1 cellular context compared by ENCODE assay signal in the genomic region with DNA sequence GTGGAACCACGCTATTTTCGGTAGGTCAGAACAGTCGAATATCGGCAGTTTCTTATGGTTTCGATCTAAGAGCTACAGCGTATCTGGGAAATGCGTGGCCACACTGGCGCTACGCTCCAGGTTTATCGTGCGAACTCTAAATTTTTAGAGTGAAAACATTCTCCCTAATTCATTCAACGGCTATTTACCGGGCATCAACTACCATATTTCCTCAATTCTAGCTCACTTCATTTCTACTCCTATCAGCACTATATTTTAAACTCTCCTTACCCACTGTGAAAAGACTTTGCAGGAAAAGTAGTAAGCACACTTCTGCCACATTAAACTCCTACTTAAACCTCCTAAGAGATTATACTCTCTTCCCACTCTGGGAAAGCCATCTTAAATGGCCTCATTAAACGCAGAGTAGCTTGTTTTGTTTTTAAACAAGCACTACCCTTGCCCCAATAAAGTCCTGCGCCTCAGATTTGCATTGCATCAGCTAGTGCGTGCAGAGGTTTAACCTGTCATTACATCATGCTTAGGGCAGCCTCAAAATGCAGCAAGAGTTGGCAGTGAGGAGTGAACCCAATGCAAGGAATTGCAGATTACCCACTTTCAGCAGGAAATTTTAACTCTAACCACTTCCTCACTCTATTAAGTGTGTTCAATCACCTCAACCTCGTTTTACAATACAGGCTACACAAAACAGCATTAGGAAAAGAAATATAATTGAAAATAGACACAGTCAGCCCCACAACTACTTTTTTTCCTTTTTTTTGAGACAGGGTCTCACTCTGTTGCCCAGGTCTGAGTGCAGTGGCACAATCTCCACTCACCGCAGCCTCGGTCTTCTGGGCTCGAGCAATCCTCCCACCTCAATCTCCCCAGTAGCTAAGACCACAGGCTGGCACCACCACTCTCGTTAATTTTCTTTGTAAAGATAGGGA.
TF ChIP-seq lines count a peak whose summit lies in the region.

No MANE protein-coding gene starts in this region.

TF ChIP-seq in HepG2, 621 proteins besides CTCF, POLR2A, EP300 and RAD21 (continued from another document and continues in another):
- TF ChIP-seq ARID2 (CRISPR knock-in tag; IDR thresholded peaks at IDR 0.05; ENCODE audit: borderline replicate concordance) (peak; percentile 49; the same call in 1 of the 2 replicates), ZNF672 (CRISPR knock-in tag; IDR thresholded peaks at IDR 0.05) (no peak), MTA3 (CRISPR knock-in tag; IDR thresholded peaks at IDR 0.05) (no peak), TGIF2 (CRISPR knock-in tag; IDR thresholded peaks at IDR 0.05) (0 out of 2 replicates have a peak, but pooled peaks have one; percentile 70), ZNF382 (CRISPR knock-in tag; IDR thresholded peaks at IDR 0.05; ENCODE audit: borderline replicate concordance) (no peak), NAIF1 (CRISPR knock-in tag; IDR thresholded peaks at IDR 0.05; ENCODE audit: borderline replicate concordance) (no peak), ZNF550 (CRISPR knock-in tag; IDR thresholded peaks at IDR 0.05; ENCODE audit: borderline replicate concordance) (no peak), SATB2 (CRISPR knock-in tag; IDR thresholded peaks at IDR 0.05) (no peak), ZNF567 (CRISPR knock-in tag; IDR thresholded peaks at IDR 0.05; ENCODE audit: borderline replicate concordance) (no peak), NFRKB (IDR thresholded peaks at IDR 0.05) (no peak), ZNF468 (CRISPR knock-in tag; IDR thresholded peaks at IDR 0.05) (no peak), RXRA (CRISPR knock-in tag; IDR thresholded peaks at IDR 0.05) (no peak; the same call in 1 of the 2 replicates), RBM39 (IDR thresholded peaks at IDR 0.05; ENCODE audit: low read depth, low read length, poor library complexity, severe bottlenecking) (no peak), TBX2 (CRISPR knock-in tag; IDR thresholded peaks at IDR 0.05; ENCODE audit: borderline replicate concordance) (0 out of 2 replicates have a peak, but pooled peaks have one; percentile 4), ZBTB21 (CRISPR knock-in tag; IDR thresholded peaks at IDR 0.05) (peak; percentile 36; the same call in 1 of the 2 replicates), RBM22 (optimal IDR thresholded peaks at IDR 0.05; ENCODE audit: low read length) (peak; percentile 78), ZIK1 (CRISPR knock-in tag; IDR thresholded peaks at IDR 0.05; ENCODE audit: borderline replicate concordance, low read depth) (no peak), ZKSCAN8 (CRISPR knock-in tag; IDR thresholded peaks at IDR 0.05; ENCODE audit: borderline replicate concordance) (no peak), ZNF101 (CRISPR knock-in tag; IDR thresholded peaks at IDR 0.05; ENCODE audit: borderline replicate concordance, low read depth) (no peak), SOX5 (CRISPR knock-in tag; IDR thresholded peaks at IDR 0.05; ENCODE audit: borderline replicate concordance) (0 out of 2 replicates have a peak, but pooled peaks have one; percentile 6), SALL2 (CRISPR knock-in tag; IDR thresholded peaks at IDR 0.05) (no peak), PAX8 (CRISPR knock-in tag; IDR thresholded peaks at IDR 0.05; ENCODE audit: borderline replicate concordance) (no peak), PTBP1 (IDR thresholded peaks at IDR 0.05; ENCODE audit: low read depth, low read length, poor library complexity, severe bottlenecking) (no peak), ZNF777 (CRISPR knock-in tag; IDR thresholded peaks at IDR 0.05) (no peak), SNAPC2 (CRISPR knock-in tag; IDR thresholded peaks at IDR 0.05) (no peak), TSC22D2 (CRISPR knock-in tag; IDR thresholded peaks at IDR 0.05; ENCODE audit: borderline replicate concordance) (0 out of 2 replicates have a peak, but pooled peaks have one; percentile 5), ZNF251 (CRISPR knock-in tag; IDR thresholded peaks at IDR 0.05) (no peak), RFXANK (CRISPR knock-in tag; IDR thresholded peaks at IDR 0.05) (no peak), ZNF235 (CRISPR knock-in tag; IDR thresholded peaks at IDR 0.05; ENCODE audit: borderline replicate concordance) (peak; percentile 10; the same call in 1 of the 2 replicates), SCMH1 (CRISPR knock-in tag; IDR thresholded peaks at IDR 0.05; ENCODE audit: borderline replicate concordance) (no peak), FOXA1 (IDR thresholded peaks at IDR 0.05) (no peak), FOXA1 (CRISPR knock-in tag; IDR thresholded peaks at IDR 0.05) (0 out of 2 replicates have a peak, but pooled peaks have one; percentile 14), ZNF432 (CRISPR knock-in tag; IDR thresholded peaks at IDR 0.05; ENCODE audit: borderline replicate concordance) (no peak), HMGA1 (CRISPR knock-in tag; conservative IDR thresholded peaks at IDR 0.05) (no peak), JUND (CRISPR knock-in tag; IDR thresholded peaks at IDR 0.05) (no peak), FOXK2 (IDR thresholded peaks at IDR 0.05) (no peak)
- TF ChIP-seq, protein P1, sequence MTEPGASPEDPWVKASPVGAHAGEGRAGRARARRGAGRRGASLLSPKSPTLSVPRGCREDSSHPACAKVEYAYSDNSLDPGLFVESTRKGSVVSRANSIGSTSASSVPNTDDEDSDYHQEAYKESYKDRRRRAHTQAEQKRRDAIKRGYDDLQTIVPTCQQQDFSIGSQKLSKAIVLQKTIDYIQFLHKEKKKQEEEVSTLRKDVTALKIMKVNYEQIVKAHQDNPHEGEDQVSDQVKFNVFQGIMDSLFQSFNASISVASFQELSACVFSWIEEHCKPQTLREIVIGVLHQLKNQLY (CRISPR knock-in tag; IDR thresholded peaks at IDR 0.05): no peak
- TF ChIP-seq, protein P2, sequence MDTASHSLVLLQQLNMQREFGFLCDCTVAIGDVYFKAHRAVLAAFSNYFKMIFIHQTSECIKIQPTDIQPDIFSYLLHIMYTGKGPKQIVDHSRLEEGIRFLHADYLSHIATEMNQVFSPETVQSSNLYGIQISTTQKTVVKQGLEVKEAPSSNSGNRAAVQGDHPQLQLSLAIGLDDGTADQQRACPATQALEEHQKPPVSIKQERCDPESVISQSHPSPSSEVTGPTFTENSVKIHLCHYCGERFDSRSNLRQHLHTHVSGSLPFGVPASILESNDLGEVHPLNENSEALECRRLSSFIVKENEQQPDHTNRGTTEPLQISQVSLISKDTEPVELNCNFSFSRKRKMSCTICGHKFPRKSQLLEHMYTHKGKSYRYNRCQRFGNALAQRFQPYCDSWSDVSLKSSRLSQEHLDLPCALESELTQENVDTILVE (CRISPR knock-in tag; IDR thresholded peaks at IDR 0.05): peak; percentile 11; the same call in 1 of the 2 replicates
- TF ChIP-seq, protein P3, sequence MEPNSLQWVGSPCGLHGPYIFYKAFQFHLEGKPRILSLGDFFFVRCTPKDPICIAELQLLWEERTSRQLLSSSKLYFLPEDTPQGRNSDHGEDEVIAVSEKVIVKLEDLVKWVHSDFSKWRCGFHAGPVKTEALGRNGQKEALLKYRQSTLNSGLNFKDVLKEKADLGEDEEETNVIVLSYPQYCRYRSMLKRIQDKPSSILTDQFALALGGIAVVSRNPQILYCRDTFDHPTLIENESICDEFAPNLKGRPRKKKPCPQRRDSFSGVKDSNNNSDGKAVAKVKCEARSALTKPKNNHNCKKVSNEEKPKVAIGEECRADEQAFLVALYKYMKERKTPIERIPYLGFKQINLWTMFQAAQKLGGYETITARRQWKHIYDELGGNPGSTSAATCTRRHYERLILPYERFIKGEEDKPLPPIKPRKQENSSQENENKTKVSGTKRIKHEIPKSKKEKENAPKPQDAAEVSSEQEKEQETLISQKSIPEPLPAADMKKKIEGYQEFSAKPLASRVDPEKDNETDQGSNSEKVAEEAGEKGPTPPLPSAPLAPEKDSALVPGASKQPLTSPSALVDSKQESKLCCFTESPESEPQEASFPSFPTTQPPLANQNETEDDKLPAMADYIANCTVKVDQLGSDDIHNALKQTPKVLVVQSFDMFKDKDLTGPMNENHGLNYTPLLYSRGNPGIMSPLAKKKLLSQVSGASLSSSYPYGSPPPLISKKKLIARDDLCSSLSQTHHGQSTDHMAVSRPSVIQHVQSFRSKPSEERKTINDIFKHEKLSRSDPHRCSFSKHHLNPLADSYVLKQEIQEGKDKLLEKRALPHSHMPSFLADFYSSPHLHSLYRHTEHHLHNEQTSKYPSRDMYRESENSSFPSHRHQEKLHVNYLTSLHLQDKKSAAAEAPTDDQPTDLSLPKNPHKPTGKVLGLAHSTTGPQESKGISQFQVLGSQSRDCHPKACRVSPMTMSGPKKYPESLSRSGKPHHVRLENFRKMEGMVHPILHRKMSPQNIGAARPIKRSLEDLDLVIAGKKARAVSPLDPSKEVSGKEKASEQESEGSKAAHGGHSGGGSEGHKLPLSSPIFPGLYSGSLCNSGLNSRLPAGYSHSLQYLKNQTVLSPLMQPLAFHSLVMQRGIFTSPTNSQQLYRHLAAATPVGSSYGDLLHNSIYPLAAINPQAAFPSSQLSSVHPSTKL (CRISPR knock-in tag; IDR thresholded peaks at IDR 0.05): peak; percentile 22; the same call in 1 of the 2 replicates
- TF ChIP-seq, protein P4, sequence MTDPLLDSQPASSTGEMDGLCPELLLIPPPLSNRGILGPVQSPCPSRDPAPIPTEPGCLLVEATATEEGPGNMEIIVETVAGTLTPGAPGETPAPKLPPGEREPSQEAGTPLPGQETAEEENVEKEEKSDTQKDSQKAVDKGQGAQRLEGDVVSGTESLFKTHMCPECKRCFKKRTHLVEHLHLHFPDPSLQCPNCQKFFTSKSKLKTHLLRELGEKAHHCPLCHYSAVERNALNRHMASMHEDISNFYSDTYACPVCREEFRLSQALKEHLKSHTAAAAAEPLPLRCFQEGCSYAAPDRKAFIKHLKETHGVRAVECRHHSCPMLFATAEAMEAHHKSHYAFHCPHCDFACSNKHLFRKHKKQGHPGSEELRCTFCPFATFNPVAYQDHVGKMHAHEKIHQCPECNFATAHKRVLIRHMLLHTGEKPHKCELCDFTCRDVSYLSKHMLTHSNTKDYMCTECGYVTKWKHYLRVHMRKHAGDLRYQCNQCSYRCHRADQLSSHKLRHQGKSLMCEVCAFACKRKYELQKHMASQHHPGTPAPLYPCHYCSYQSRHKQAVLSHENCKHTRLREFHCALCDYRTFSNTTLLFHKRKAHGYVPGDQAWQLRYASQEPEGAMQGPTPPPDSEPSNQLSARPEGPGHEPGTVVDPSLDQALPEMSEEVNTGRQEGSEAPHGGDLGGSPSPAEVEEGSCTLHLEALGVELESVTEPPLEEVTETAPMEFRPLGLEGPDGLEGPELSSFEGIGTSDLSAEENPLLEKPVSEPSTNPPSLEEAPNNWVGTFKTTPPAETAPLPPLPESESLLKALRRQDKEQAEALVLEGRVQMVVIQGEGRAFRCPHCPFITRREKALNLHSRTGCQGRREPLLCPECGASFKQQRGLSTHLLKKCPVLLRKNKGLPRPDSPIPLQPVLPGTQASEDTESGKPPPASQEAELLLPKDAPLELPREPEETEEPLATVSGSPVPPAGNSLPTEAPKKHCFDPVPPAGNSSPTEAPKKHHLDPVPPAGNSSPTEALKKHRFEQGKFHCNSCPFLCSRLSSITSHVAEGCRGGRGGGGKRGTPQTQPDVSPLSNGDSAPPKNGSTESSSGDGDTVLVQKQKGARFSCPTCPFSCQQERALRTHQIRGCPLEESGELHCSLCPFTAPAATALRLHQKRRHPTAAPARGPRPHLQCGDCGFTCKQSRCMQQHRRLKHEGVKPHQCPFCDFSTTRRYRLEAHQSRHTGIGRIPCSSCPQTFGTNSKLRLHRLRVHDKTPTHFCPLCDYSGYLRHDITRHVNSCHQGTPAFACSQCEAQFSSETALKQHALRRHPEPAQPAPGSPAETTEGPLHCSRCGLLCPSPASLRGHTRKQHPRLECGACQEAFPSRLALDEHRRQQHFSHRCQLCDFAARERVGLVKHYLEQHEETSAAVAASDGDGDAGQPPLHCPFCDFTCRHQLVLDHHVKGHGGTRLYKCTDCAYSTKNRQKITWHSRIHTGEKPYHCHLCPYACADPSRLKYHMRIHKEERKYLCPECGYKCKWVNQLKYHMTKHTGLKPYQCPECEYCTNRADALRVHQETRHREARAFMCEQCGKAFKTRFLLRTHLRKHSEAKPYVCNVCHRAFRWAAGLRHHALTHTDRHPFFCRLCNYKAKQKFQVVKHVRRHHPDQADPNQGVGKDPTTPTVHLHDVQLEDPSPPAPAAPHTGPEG (CRISPR knock-in tag; IDR thresholded peaks at IDR 0.05): 0 out of 2 replicates have a peak, but pooled peaks have one; percentile 17
- TF ChIP-seq, protein P5, sequence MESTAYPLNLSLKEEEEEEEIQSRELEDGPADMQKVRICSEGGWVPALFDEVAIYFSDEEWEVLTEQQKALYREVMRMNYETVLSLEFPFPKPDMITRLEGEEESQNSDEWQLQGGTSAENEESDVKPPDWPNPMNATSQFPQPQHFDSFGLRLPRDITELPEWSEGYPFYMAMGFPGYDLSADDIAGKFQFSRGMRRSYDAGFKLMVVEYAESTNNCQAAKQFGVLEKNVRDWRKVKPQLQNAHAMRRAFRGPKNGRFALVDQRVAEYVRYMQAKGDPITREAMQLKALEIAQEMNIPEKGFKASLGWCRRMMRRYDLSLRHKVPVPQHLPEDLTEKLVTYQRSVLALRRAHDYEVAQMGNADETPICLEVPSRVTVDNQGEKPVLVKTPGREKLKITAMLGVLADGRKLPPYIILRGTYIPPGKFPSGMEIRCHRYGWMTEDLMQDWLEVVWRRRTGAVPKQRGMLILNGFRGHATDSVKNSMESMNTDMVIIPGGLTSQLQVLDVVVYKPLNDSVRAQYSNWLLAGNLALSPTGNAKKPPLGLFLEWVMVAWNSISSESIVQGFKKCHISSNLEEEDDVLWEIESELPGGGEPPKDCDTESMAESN (CRISPR knock-in tag; conservative IDR thresholded peaks at IDR 0.05): no peak; the same call in 1 of the 2 replicates
- TF ChIP-seq, protein P6, sequence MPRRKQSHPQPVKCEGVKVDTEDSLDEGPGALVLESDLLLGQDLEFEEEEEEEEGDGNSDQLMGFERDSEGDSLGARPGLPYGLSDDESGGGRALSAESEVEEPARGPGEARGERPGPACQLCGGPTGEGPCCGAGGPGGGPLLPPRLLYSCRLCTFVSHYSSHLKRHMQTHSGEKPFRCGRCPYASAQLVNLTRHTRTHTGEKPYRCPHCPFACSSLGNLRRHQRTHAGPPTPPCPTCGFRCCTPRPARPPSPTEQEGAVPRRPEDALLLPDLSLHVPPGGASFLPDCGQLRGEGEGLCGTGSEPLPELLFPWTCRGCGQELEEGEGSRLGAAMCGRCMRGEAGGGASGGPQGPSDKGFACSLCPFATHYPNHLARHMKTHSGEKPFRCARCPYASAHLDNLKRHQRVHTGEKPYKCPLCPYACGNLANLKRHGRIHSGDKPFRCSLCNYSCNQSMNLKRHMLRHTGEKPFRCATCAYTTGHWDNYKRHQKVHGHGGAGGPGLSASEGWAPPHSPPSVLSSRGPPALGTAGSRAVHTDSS (CRISPR knock-in tag; conservative IDR thresholded peaks at IDR 0.05): no peak
- TF ChIP-seq, protein P7, sequence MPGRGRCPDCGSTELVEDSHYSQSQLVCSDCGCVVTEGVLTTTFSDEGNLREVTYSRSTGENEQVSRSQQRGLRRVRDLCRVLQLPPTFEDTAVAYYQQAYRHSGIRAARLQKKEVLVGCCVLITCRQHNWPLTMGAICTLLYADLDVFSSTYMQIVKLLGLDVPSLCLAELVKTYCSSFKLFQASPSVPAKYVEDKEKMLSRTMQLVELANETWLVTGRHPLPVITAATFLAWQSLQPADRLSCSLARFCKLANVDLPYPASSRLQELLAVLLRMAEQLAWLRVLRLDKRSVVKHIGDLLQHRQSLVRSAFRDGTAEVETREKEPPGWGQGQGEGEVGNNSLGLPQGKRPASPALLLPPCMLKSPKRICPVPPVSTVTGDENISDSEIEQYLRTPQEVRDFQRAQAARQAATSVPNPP (CRISPR knock-in tag; IDR thresholded peaks at IDR 0.05): no peak
- TF ChIP-seq, protein P8, sequence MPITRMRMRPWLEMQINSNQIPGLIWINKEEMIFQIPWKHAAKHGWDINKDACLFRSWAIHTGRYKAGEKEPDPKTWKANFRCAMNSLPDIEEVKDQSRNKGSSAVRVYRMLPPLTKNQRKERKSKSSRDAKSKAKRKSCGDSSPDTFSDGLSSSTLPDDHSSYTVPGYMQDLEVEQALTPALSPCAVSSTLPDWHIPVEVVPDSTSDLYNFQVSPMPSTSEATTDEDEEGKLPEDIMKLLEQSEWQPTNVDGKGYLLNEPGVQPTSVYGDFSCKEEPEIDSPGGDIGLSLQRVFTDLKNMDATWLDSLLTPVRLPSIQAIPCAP (CRISPR knock-in tag; IDR thresholded peaks at IDR 0.05; ENCODE audit: low read depth): no peak
